ENCODE assay signal across 17 cellular contexts in genomic region chr4:82500830-82501229, GRCh38.
A peak's percentile ranks its signal among the peaks of the same experiment; 100 is the strongest.
DNase-seq lines count a peak whose midpoint lies in the region; ATAC-seq and TF ChIP-seq lines count a peak whose summit lies in the region.
"Had no signal": no experiment of that assay in that cellular context is flagged by ENCODE, and none has a peak within 500 bp of the region (broad histone marks: within the 10 kb centered on the region; RNA-seq: fewer than 3 reads in every experiment).

No MANE protein-coding gene starts in this region.

- H3K27me3 Mint-ChIP-seq in endodermal cell (ENCODE audit: insufficient read depth): no peaks in the 10 kb centered on the region
- H3K27me3 Mint-ChIP-seq in CD4-positive, alpha-beta T cell: no peaks in the 10 kb centered on the region
- H3K27me3 Mint-ChIP-seq: activated naive CD8-positive, alpha-beta T cell treated with anti-CD3 and anti-CD28 coated beads, Interleukin-2, amount 50 U/mL, for 24 hours; effector memory CD8-positive, alpha-beta T cell had no signal

- H3K9ac ChIP-seq in endodermal cell (ENCODE audit: extremely low read depth, low read length, poor library complexity, severe bottlenecking): no peak overlapping the region

- no peak overlapping the region for H3K27ac Mint-ChIP-seq in endodermal cell
- H3K27ac Mint-ChIP-seq in CD4-positive, alpha-beta T cell: no peak overlapping the region
- H3K27ac Mint-ChIP-seq: activated CD8-positive, alpha-beta T cell treated with anti-CD3 and anti-CD28 coated beads, Interleukin-2, amount 10 ng/mL, durations not matched to agents 7 days and 5 days; activated naive CD8-positive, alpha-beta T cell treated with anti-CD3 and anti-CD28 coated beads, Interleukin-2, amount 50 U/mL, for 24 hours; effector memory CD8-positive, alpha-beta T cell had no signal

- WGBS in endodermal cell (ENCODE audit: insufficient coverage in 1 of 2, insufficient read length in 1 of 2), 2 experiments: 42 to 63% methylated on average over 5 of the region's 5 CpGs

- TF ChIP-seq CTCF in endodermal cell (conservative IDR thresholded peaks at IDR 0.05) (peak; percentile 13), left ventricle myocardium inferior (IDR thresholded peaks at IDR 0.05; ENCODE audit: borderline replicate concordance) (no peak), brain microvascular endothelial cell (IDR thresholded peaks at IDR 0.05; ENCODE audit: low read depth, low read length, missing control alignments) (no peak)
- no peak for TF ChIP-seq CTCF in CD4-positive, alpha-beta T cell (IDR thresholded peaks at IDR 0.05)

- peak; percentile 86 for DNase-seq in DMS79 (lab: John Stamatoyannopoulos, UW)
- peak; percentile 97 for DNase-seq in NCI-H1417 treated with DMSO at 0.1 percent for 48 hours (lab: John Stamatoyannopoulos, UW)
- DNase-seq in NCI-H510A treated with DMSO at 0.1 percent for 48 hours (lab: John Stamatoyannopoulos, UW): peak; percentile 99
- DNase-seq in endodermal cell: peak; percentile 31
- DNase-seq in CD4-positive, alpha-beta T cell: no peak
- no peak for DNase-seq in left ventricle myocardium inferior
- DNase-seq in stimulated activated CD4-positive, alpha-beta T cell treated with anti-CD3 and anti-CD28 coated beads, Interleukin-2, amount 100 ng/mL, for 48 hours: no peak
- no peak for DNase-seq in brain microvascular endothelial cell
- DNase-seq: activated CD8-positive, alpha-beta T cell treated with anti-CD3 and anti-CD28 coated beads, Interleukin-2, amount 10 ng/mL, durations not matched to agents 7 days and 5 days; activated naive CD8-positive, alpha-beta T cell treated with anti-CD3 and anti-CD28 coated beads, Interleukin-2, amount 50 U/mL, for 24 hours; Calu3; effector memory CD8-positive, alpha-beta T cell; right lobe of liver; stimulated activated CD4-positive, alpha-beta T cell treated with anti-CD3 and anti-CD28 coated beads, Interleukin-2, amount 100 ng/mL, for 24 hours; WERI-Rb-1 had no signal

- H3K9me3 ChIP-seq in endodermal cell (ENCODE audit: control insufficient read depth, low read length) (no peaks in the 10 kb centered on the region), left ventricle myocardium inferior (replicated peaks) (no peaks in the 10 kb centered on the region)
- H3K9me3 ChIP-seq in CD4-positive, alpha-beta T cell (ENCODE audit: control insufficient read depth, low read length): no peaks in the 10 kb centered on the region
- H3K9me3 ChIP-seq: right lobe of liver had no signal

- intact Hi-C loops in CD4-positive, alpha-beta T cell (cut with DNase I, micrococcal nuclease): no loop called here
- intact Hi-C loops in left ventricle myocardium inferior (cut with micrococcal nuclease): no loop called here

- H3K4me3 ChIP-seq in endodermal cell (ENCODE audit: low read length): no peak overlapping the region
- H3K4me3 ChIP-seq in left ventricle myocardium inferior: no peak overlapping the region
- H3K4me3 ChIP-seq in brain microvascular endothelial cell (ENCODE audit: low read depth, low read length): no peak overlapping the region
- H3K4me3 ChIP-seq: hepatocyte, right lobe of liver had no signal

- no peak for ATAC-seq in CD4-positive, alpha-beta T cell (ENCODE audit: poor library complexity)
- ATAC-seq: activated CD8-positive, alpha-beta T cell treated with anti-CD3 and anti-CD28 coated beads, Interleukin-2, amount 10 ng/mL, durations not matched to agents 7 days and 5 days; activated naive CD8-positive, alpha-beta T cell treated with anti-CD3 and anti-CD28 coated beads, Interleukin-2, amount 50 U/mL, for 24 hours; effector memory CD8-positive, alpha-beta T cell; HCT116; right lobe of liver had no signal

- H3K36me3 ChIP-seq in endodermal cell (ENCODE audit: control insufficient read depth, insufficient read depth, low read length) (peaks cover 80% of the 10 kb centered on the region), left ventricle myocardium inferior (peaks cover 35% of the 10 kb centered on the region), brain microvascular endothelial cell (replicated peaks) (no peaks in the 10 kb centered on the region)
- H3K36me3 ChIP-seq: right lobe of liver, WERI-Rb-1 had no signal

- H3K4me1 ChIP-seq in endodermal cell (ENCODE audit: control insufficient read depth, insufficient read depth, low read length) (peaks cover 3% of the 10 kb centered on the region), left ventricle myocardium inferior (no peaks in the 10 kb centered on the region)
- H3K4me1 ChIP-seq: right lobe of liver had no signal

- CTCF ChIA-PET in CD4-positive, alpha-beta T cell (lab: Charles Lee): interaction anchor here (0.8 kb wide), 1 partner anchor 8 kb away, joined by 3 read pairs; no protein-coding TSS in a partner anchor

- in situ Hi-C loops in brain microvascular endothelial cell (cut with HindIII; ENCODE audit: low pct_ligation_motif_present, low sequenced_read_pairs): no loop called here

- peaks cover 12% of the 10 kb centered on the region for H3K4me1 Mint-ChIP-seq in endodermal cell
- H3K4me1 Mint-ChIP-seq in CD4-positive, alpha-beta T cell (ENCODE audit: low read depth): no peaks in the 10 kb centered on the region
- H3K4me1 Mint-ChIP-seq: activated naive CD8-positive, alpha-beta T cell treated with anti-CD3 and anti-CD28 coated beads, Interleukin-2, amount 50 U/mL, for 24 hours had no signal

- H3K27ac ChIP-seq in endodermal cell (ENCODE audit: low read depth, low read length) (peak overlapping the region; percentile 69), left ventricle myocardium inferior (replicated peaks) (no peak overlapping the region), brain microvascular endothelial cell (no peak overlapping the region)
- H3K27ac ChIP-seq in CD4-positive, alpha-beta T cell (ENCODE audit: low read depth, low read length): no peak overlapping the region
- H3K27ac ChIP-seq: hepatocyte, right lobe of liver, WERI-Rb-1 had no signal

- H3K9me3 Mint-ChIP-seq in endodermal cell: no peaks in the 10 kb centered on the region
- H3K9me3 Mint-ChIP-seq in CD4-positive, alpha-beta T cell: no peaks in the 10 kb centered on the region
- H3K9me3 Mint-ChIP-seq: activated naive CD8-positive, alpha-beta T cell treated with anti-CD3 and anti-CD28 coated beads, Interleukin-2, amount 50 U/mL, for 24 hours; effector memory CD8-positive, alpha-beta T cell had no signal

- H3K27me3 ChIP-seq in endodermal cell (ENCODE audit: control insufficient read depth, insufficient read depth, low read length, poor library complexity, severe bottlenecking): no peaks in the 10 kb centered on the region
- H3K27me3 ChIP-seq in CD4-positive, alpha-beta T cell (ENCODE audit: control insufficient read depth, insufficient read depth, low read length): no peaks in the 10 kb centered on the region
- no peaks in the 10 kb centered on the region for H3K27me3 ChIP-seq in left ventricle myocardium inferior (ENCODE audit: low read depth)
- H3K27me3 ChIP-seq in brain microvascular endothelial cell (replicated peaks): no peaks in the 10 kb centered on the region
- H3K27me3 ChIP-seq: hepatocyte, right lobe of liver had no signal

- peaks cover 32% of the 10 kb centered on the region for H3K36me3 Mint-ChIP-seq in endodermal cell (ENCODE audit: low read depth)
- no peaks in the 10 kb centered on the region for H3K36me3 Mint-ChIP-seq in CD4-positive, alpha-beta T cell (ENCODE audit: low read depth)

- H3K4me3 Mint-ChIP-seq in endodermal cell: no peak overlapping the region
- no peak overlapping the region for H3K4me3 Mint-ChIP-seq in CD4-positive, alpha-beta T cell
- H3K4me3 Mint-ChIP-seq: activated CD8-positive, alpha-beta T cell treated with anti-CD3 and anti-CD28 coated beads, Interleukin-2, amount 10 ng/mL, durations not matched to agents 7 days and 5 days; activated naive CD8-positive, alpha-beta T cell treated with anti-CD3 and anti-CD28 coated beads, Interleukin-2, amount 50 U/mL, for 24 hours; effector memory CD8-positive, alpha-beta T cell had no signal

- POLR2A ChIA-PET in CD4-positive, alpha-beta T cell (lab: Charles Lee): no interaction called here

Comparison
In these comparisons a context has a peak if more than half of its experiments do, and no peak if none do; other contexts are left out.
1. DNase-seq: peak in DMS79 (single experiment), NCI-H1417 treated with DMSO at 0.1 percent for 48 hours (single experiment), NCI-H510A treated with DMSO at 0.1 percent for 48 hours (single experiment) and endodermal cell (single experiment); none in CD4-positive, alpha-beta T cell (0 of 10), left ventricle myocardium inferior (single experiment), stimulated activated CD4-positive, alpha-beta T cell treated with anti-CD3 and anti-CD28 coated beads, Interleukin-2, amount 100 ng/mL, for 48 hours (0 of 2) and brain microvascular endothelial cell (single experiment).